ENCODE assay signal across 8 cellular contexts in the genomic region with DNA sequence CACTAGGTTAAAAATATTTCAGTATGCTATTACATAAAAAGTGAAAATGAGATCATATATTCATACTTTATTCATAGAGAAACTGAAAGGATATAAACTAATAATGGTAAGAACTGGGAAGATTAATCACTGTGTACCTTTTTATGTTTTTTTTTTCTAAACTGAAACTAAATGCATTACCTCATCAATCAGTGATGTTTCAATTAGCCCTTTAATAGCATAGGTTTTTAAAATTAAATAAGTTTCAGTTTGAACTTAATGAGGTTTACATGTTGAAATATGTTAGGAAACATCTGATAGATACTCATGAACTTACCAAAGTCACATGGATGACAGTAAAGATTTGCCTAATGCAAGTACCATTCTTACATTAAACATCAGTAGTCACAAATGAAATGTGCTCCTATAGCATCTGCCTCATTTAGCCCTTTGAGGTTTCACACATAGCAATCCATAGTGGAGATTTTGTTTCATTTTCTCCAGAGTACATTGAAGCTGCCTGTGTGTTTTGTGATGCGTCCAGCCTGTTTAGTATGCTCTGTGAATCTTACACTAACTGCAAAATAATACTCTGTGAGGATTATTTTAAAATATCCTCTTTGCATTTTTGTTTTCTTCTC. TPM values are rescaled to one million over a fixed set of nuclear protein-coding genes. Genes with fewer than 3 reads are reported as not detected.
DNase-seq lines count a peak whose midpoint lies in the region; ATAC-seq and TF ChIP-seq lines count a peak whose summit lies in the region.

No MANE protein-coding gene starts in this region.

- H3K27me3 ChIP-seq in breast epithelium, result no peaks in the 10 kb centered on the region
- no peaks in the 10 kb centered on the region for H3K27me3 ChIP-seq in KMS-11 (ENCODE audit: insufficient read depth, low read depth)
- no peaks in the 10 kb centered on the region for H3K27me3 ChIP-seq in uterus

- no TSS peak for BruUV-seq in MCF 10A (replicated peaks; lab: Mats Ljungman, UMichigan)

- H3K4me3 ChIP-seq in breast epithelium (no peak overlapping the region), KMS-11 (IDR thresholded peaks at IDR 0.05; ENCODE audit: insufficient read depth, low read depth, low read length) (no peak overlapping the region), uterus (no peak overlapping the region)

- H3K4me1 Mint-ChIP-seq in MCF 10A (ENCODE audit: insufficient read depth, unreplicated experiment) (peaks cover 15% of the 10 kb centered on the region), glutamatergic neuron (ENCODE audit: low read depth, unreplicated experiment) (peaks cover 35% of the 10 kb centered on the region)

- CTCF ChIA-PET in MCF 10A (lab: Yijun Ruan, JAX), result interaction anchor here (0.6 to 1.1 kb wide), 4 partner anchors 8 to 94 kb away, joined by 3 to 5 read pairs (median 4); no protein-coding TSS in a partner anchor

- no peak for TF ChIP-seq CTCF in MCF 10A (IDR thresholded peaks at IDR 0.05; ENCODE audit: unreplicated experiment)
- no peak for TF ChIP-seq CTCF in breast epithelium (IDR thresholded peaks at IDR 0.05)
- TF ChIP-seq CTCF in KMS-11 (conservative IDR thresholded peaks at IDR 0.05; ENCODE audit: low read depth, low read length), result no peak
- TF ChIP-seq CTCF in glutamatergic neuron (IDR thresholded peaks at IDR 0.05; ENCODE audit: partially characterized antibody, unreplicated experiment), result no peak
- TF ChIP-seq CTCF in uterus (IDR thresholded peaks at IDR 0.05), result no peak

- no peak overlapping the region for H3K9ac ChIP-seq in KMS-11

- H3K4me1 ChIP-seq in breast epithelium (no peaks in the 10 kb centered on the region), KMS-11 (ENCODE audit: low read depth, poor library complexity, severe bottlenecking) (peaks cover 29% of the 10 kb centered on the region), uterus (no peaks in the 10 kb centered on the region)

- H4K20me1 ChIP-seq in KMS-11 (ENCODE audit: insufficient read depth), result no peaks in the 10 kb centered on the region

- peak overlapping the region; percentile 66 for H3K27ac Mint-ChIP-seq in MCF 10A (ENCODE audit: low read depth, unreplicated experiment)
- peak overlapping the region; percentile 59 for H3K27ac Mint-ChIP-seq in glutamatergic neuron (ENCODE audit: unreplicated experiment)

- H3K36me3 ChIP-seq in breast epithelium, result no peaks in the 10 kb centered on the region
- no peaks in the 10 kb centered on the region for H3K36me3 ChIP-seq in KMS-11 (ENCODE audit: insufficient read depth)
- H3K36me3 ChIP-seq in uterus, result no peaks in the 10 kb centered on the region

- POLR2A ChIA-PET in MCF 10A (lab: Yijun Ruan, JAX), result interaction anchor here (0.7 to 1.3 kb wide), 2 partner anchors 10 to 23 kb away, joined by 3 to 4 read pairs; no protein-coding TSS in a partner anchor

- peak overlapping the region in 1 of 2 donors; percentile 10 for H3K27ac ChIP-seq in breast epithelium
- no peak overlapping the region; the same call in 1 of the 2 replicates for H3K27ac ChIP-seq in KMS-11
- peak overlapping the region; percentile 17 to 32 for H3K27ac ChIP-seq in uterus

- peak overlapping the region; percentile 27 for H3K4me2 ChIP-seq in KMS-11

- no peaks in the 10 kb centered on the region for H3K79me2 ChIP-seq in KMS-11 (ENCODE audit: insufficient read depth, low read depth)

- no peaks in the 10 kb centered on the region for H3K36me3 Mint-ChIP-seq in MCF 10A (ENCODE audit: insufficient read depth, unreplicated experiment)
- H3K36me3 Mint-ChIP-seq in glutamatergic neuron (ENCODE audit: unreplicated experiment), result peaks cover 4% of the 10 kb centered on the region

- no peak for TF ChIP-seq POLR2A in breast epithelium (IDR thresholded peaks at IDR 0.05)
- TF ChIP-seq POLR2A in uterus (IDR thresholded peaks at IDR 0.05), result no peak

- H2AFZ ChIP-seq in KMS-11 (ENCODE audit: low read depth), result no peak overlapping the region

- H3K4me3 Mint-ChIP-seq in MCF 10A (ENCODE audit: unreplicated experiment), result no peak overlapping the region
- no peak overlapping the region for H3K4me3 Mint-ChIP-seq in glutamatergic neuron (ENCODE audit: unreplicated experiment)

- no peaks in the 10 kb centered on the region for H3K9me3 Mint-ChIP-seq in MCF 10A (ENCODE audit: unreplicated experiment)
- H3K9me3 Mint-ChIP-seq in glutamatergic neuron (ENCODE audit: unreplicated experiment), result peaks cover 2% of the 10 kb centered on the region

- no peaks in the 10 kb centered on the region for H3K9me3 ChIP-seq in breast epithelium
- no peaks in the 10 kb centered on the region for H3K9me3 ChIP-seq in uterus

- intact Hi-C loops in MCF 10A (cut with micrococcal nuclease), result loop anchor here (10.0 kb wide), 1 partner anchor 65 kb away; no protein-coding TSS in a partner anchor
- intact Hi-C loops in breast epithelium (cut with DNase I; ENCODE audit: low total_unique reads), result no loop called here
- intact Hi-C loops in uterus (cut with DNase I; ENCODE audit: low total_unique reads), result no loop called here

- DNase-seq in MCF 10A (ENCODE audit: unreplicated experiment) (no peak), breast epithelium (ENCODE audit: low spot score in 2 of 2) (no peak), glutamatergic neuron (no peak), uterus (no peak), NCI-H1694 treated with DMSO at 0.1 percent for 48 hours (lab: John Stamatoyannopoulos, UW) (no peak), NCI-H526 (lab: John Stamatoyannopoulos, UW) (no peak)

- no peak for ATAC-seq in HG02840 (IDR thresholded peaks at IDR 0.05; ENCODE audit: low FRiP score, unreplicated experiment)

- H3K27me3 Mint-ChIP-seq in MCF 10A (ENCODE audit: insufficient read depth, unreplicated experiment), result no peaks in the 10 kb centered on the region
- no peaks in the 10 kb centered on the region for H3K27me3 Mint-ChIP-seq in glutamatergic neuron (ENCODE audit: unreplicated experiment)

RNA-seq across cellular contexts. Expression of gene MAPRE2, which starts 8.9 kb away (rescaled TPM):
- total RNA-seq in MCF 10A (2022) (7.0 and 7.7 TPM in 2 replicates), breast epithelium (10 to 100 TPM; 17.0 to 38.8 (median 21.3) TPM), glutamatergic neuron (ENCODE audit: unreplicated experiment) (127 TPM), uterus (10 to 100 TPM in 3 of 4 donors, 1 to 10 TPM in 1; 7.4 to 29.8 (median 21.7) TPM)
